ENCODE assay signal across 18 cellular contexts in the genomic region with DNA sequence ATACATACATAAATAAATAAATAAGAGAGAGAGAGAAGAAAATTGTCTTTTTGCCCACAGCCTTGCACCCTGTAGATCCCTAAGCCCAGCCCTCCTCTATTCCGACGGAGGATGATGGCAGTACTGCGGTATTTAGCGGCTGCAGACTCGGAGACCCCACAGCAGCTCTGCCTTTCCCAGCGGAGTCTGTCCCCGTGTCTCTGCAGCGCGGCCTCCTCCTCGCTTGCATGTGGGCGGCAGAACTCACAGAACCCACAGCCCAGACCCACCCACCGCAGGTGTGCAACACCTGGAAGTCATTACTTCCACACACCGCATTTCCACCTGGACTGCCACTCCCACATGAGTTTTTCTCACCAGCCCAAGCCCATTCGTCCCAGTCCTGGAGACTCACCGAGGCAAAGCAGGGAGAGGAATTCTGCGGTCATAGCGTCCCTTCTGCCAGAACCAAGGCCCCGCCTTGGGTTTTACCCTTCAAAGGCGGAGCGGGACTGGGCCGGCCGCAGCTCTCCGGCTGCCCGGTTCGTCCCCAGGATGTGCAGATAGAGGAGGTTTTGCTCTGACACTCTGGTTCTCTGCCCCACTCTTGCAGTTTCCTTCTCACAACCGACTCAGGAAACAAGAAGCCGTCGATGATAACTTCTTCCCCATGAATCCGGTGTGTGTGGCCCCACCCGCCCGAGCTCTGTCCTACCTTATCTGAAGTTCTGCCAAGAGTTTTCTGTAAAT. TPM values are rescaled to one million over a fixed set of nuclear protein-coding genes. Genes with fewer than 3 reads are reported as not detected.
DNase-seq lines count a peak whose midpoint lies in the region; ATAC-seq, FAIRE-seq and TF ChIP-seq lines count a peak whose summit lies in the region.
"Had no signal": no experiment of that assay in that cellular context is flagged by ENCODE, and none has a peak within 500 bp of the region (broad histone marks: within the 10 kb centered on the region; RNA-seq: fewer than 3 reads in every experiment).

A gene with protein sequence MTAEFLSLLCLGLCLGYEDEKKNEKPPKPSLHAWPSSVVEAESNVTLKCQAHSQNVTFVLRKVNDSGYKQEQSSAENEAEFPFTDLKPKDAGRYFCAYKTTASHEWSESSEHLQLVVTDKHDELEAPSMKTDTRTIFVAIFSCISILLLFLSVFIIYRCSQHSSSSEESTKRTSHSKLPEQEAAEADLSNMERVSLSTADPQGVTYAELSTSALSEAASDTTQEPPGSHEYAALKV (minus strand): TSS at position 548 of the 729 bp plus-strand sequence. CDS start 120 bp downstream, at position 428.

- H3K27ac Mint-ChIP-seq in activated T-cell treated with anti-CD3 and anti-CD28 coated beads, Interleukin-2, amount 50 U/mL, for 72 hours, result no peak within 1 kb of the TSS

- CTCF ChIA-PET in Panc1 (lab: Charles Lee), result interaction anchor here (0.6 kb wide), 2 partner anchors 210 to 558 kb away, joined by 3 read pairs; no protein-coding TSS in a partner anchor
- CTCF ChIA-PET in K562 (lab: Yijun Ruan, JAX; ENCODE audit: low intra/inter-chr PET ratio), result no interaction called here

- H3K36me3 Mint-ChIP-seq in activated T-cell treated with anti-CD3 and anti-CD28 coated beads, Interleukin-2, amount 50 U/mL, for 72 hours (ENCODE audit: insufficient read depth in 2 of 2), result no peaks in the 10 kb centered on the region

- no TSS peak for BruUV-seq in Panc1 (replicated peaks; lab: Mats Ljungman, UMichigan)
- no TSS peak for BruUV-seq in K562 (replicated peaks; lab: Mats Ljungman, UMichigan)

- H3K4me1 Mint-ChIP-seq in activated T-cell treated with anti-CD3 and anti-CD28 coated beads, Interleukin-2, amount 50 U/mL, for 72 hours (ENCODE audit: low read depth), result no peaks in the 10 kb centered on the region

- no peak for TF ChIP-seq RAD21 in K562 (CRISPR knock-in tag; conservative IDR thresholded peaks at IDR 0.05 in 1 of 2, IDR thresholded peaks at IDR 0.05 in 1 of 2)

- intact Hi-C loops in Panc1 (cut with micrococcal nuclease; ENCODE audit: unreplicated experiment) (no loop called here), K562 (cut with micrococcal nuclease) (no loop called here)

- H3K9me3 ChIP-seq in Panc1 (ENCODE audit: control insufficient read depth, insufficient read depth, low read depth, low read length) (no peaks in the 10 kb centered on the region), K562 (replicated peaks; ENCODE audit: control insufficient read depth, insufficient read depth, low read depth, low read length) (no peaks in the 10 kb centered on the region), osteoblast (ENCODE audit: low read depth, low read length) (no peaks in the 10 kb centered on the region), MG63 (no peaks in the 10 kb centered on the region)
- H3K9me3 ChIP-seq: A549 had no signal

- no peaks in the 10 kb centered on the region for H3K36me3 ChIP-seq in Panc1 (ENCODE audit: control insufficient read depth, insufficient read depth, low read length)
- H3K36me3 ChIP-seq in K562 (ENCODE audit: control insufficient read depth, insufficient read depth, low read length), result no peaks in the 10 kb centered on the region
- H3K36me3 ChIP-seq in osteoblast (ENCODE audit: insufficient read depth, low read length), result no peaks in the 10 kb centered on the region
- no peaks in the 10 kb centered on the region for H3K36me3 ChIP-seq in MG63

- no peaks in the 10 kb centered on the region for H3K27me3 ChIP-seq in Panc1 (ENCODE audit: control insufficient read depth, insufficient read depth, low read length)
- peaks cover 28 to 73% of the 10 kb centered on the region in 2 experiments for H3K27me3 ChIP-seq in K562 (ENCODE audit: control insufficient read depth in 2 of 2, insufficient read depth in 2 of 2, low read length in 2 of 2)
- H3K27me3 ChIP-seq in osteoblast (ENCODE audit: insufficient read depth, low read length), result no peaks in the 10 kb centered on the region
- H3K27me3 ChIP-seq in MG63, result peaks cover 30% of the 10 kb centered on the region

- no peak within 1 kb of the TSS for H3K27ac ChIP-seq in Panc1 (ENCODE audit: low read length)
- no peak within 1 kb of the TSS for H3K27ac ChIP-seq in K562 (ENCODE audit: extremely low read depth, low read depth, low read length)
- H3K27ac ChIP-seq in osteoblast (ENCODE audit: low read depth, low read length), result no peak within 1 kb of the TSS
- H3K27ac ChIP-seq: A549, PC-9, SK-N-MC had no signal

- DNase-seq in GDM1 (lab: John Stamatoyannopoulos, UW) (peak; percentile 29), Panc1 (ENCODE audit: low read depth, low spot score) (no peak), K562 (ENCODE audit: extremely low read depth in 1 of 4, low spot score in 3 of 4) (peak in 3 of 4 experiments; percentile 3 to 5 (median 3)), osteoblast (ENCODE audit: insufficient read length, low spot score, missing footprints) (peak; percentile 54), MG63 (no peak), omental fat pad (ENCODE audit: low spot score) (no peak)
- DNase-seq in activated T-cell treated with anti-CD3 and anti-CD28 coated beads, Interleukin-2, amount 50 U/mL, for 72 hours, result no peak
- DNase-seq: C1 segment of cervical spinal cord, EL, HCEC 1CT, NCI-H1048, NCI-H1436 treated with DMSO at 0.1 percent for 48 hours, NCI-H2081, NCI-H510A treated with DMSO at 0.1 percent for 48 hours, NCI-H82, PC-9 had no signal

- no peaks in the 10 kb centered on the region for H3K9me3 Mint-ChIP-seq in activated T-cell treated with anti-CD3 and anti-CD28 coated beads, Interleukin-2, amount 50 U/mL, for 72 hours

- POLR2A ChIA-PET in Panc1 (lab: Charles Lee), result interaction anchor here (0.5 to 0.6 kb wide), 2 partner anchors 40 to 196 kb away, joined by 4 to 6 read pairs; a partner anchor contains a TSS
- POLR2A ChIA-PET in K562 (lab: Yijun Ruan, JAX), result interaction anchor here (0.6 kb wide), 1 partner anchor 58 kb away, joined by 3 read pairs; no protein-coding TSS in a partner anchor

- TF ChIP-seq CTCF in Panc1 (IDR thresholded peaks at IDR 0.05) (no peak), K562 (IDR thresholded peaks at IDR 0.05 in 2 of 3, conservative IDR thresholded peaks at IDR 0.05 in 1 of 3; ENCODE audit: insufficient read depth in 2 of 3, low read depth in 1 of 3, low read length in 3 of 3) (no peak), osteoblast (IDR thresholded peaks at IDR 0.05; ENCODE audit: extremely low read depth, low read depth, low read length) (no peak), omental fat pad (IDR thresholded peaks at IDR 0.05) (no peak)

- H3K79me2 ChIP-seq in K562 (ENCODE audit: control insufficient read depth, insufficient read depth, low read length) (no peaks in the 10 kb centered on the region), osteoblast (ENCODE audit: insufficient read depth, low read length) (no peaks in the 10 kb centered on the region)

- TF ChIP-seq EP300 in K562 (IDR thresholded peaks at IDR 0.05; ENCODE audit: low read length), result no peak

- H3K4me2 ChIP-seq in K562 (ENCODE audit: insufficient read depth, low read length) (no peak within 1 kb of the TSS), osteoblast (ENCODE audit: insufficient read depth, low read length) (no peak within 1 kb of the TSS)
- H3K4me2 ChIP-seq: A549, PC-9 had no signal

- TF ChIP-seq POLR2A in K562 (conservative IDR thresholded peaks at IDR 0.05), result no peak

- in situ Hi-C loops in Panc1 (cut with HindIII; ENCODE audit: low pct_unique_long_range_greater_than_20kb, low sequenced_read_pairs) (no loop called here), K562 (cut with MboI) (no loop called here)

- H3K9ac ChIP-seq in K562 (ENCODE audit: insufficient read depth in 1 of 2, low read depth in 2 of 2, low read length in 2 of 2), result 0 out of 4 replicates have a peak within 1 kb of the TSS, but pooled peaks of 1 of the 2 experiments have one; percentile 17

- no peak within 1 kb of the TSS for H3K4me3 ChIP-seq in Panc1 (ENCODE audit: low read depth in 2 of 2, low read length in 2 of 2)
- H3K4me3 ChIP-seq in K562, result no peak within 1 kb of the TSS
- no peak within 1 kb of the TSS for H3K4me3 ChIP-seq in osteoblast (ENCODE audit: insufficient read depth, low read length)
- H3K4me3 ChIP-seq in MG63, result no peak within 1 kb of the TSS
- H3K4me3 ChIP-seq: A549, PC-9, SK-N-MC had no signal

- ATAC-seq in Panc1 (peak; percentile 44), K562 (no peak), omental fat pad (ENCODE audit: low FRiP score) (no peak)
- ATAC-seq in activated T-cell treated with anti-CD3 and anti-CD28 coated beads, Interleukin-2, amount 50 U/mL, for 72 hours (replicated peaks in 1 of 2), result no peak

- WGBS in K562 (ENCODE audit: insufficient coverage, low coverage, missing lambda C conversion rate), result 5% methylated on average over 31 of the region's 31 CpGs

- H3K4me1 ChIP-seq in Panc1 (ENCODE audit: control insufficient read depth, insufficient read depth, low read length) (no peaks in the 10 kb centered on the region), K562 (replicated peaks in 1 of 2; ENCODE audit: control insufficient read depth in 2 of 2, insufficient read depth in 2 of 2, low read length in 2 of 2) (no peaks in the 10 kb centered on the region; a peak in 1 of 5 replicates), osteoblast (ENCODE audit: insufficient read depth, low read length) (no peaks in the 10 kb centered on the region)
- H3K4me1 ChIP-seq: A549 had no signal

- H3K9me1 ChIP-seq in K562 (ENCODE audit: control insufficient read depth, insufficient read depth, low read length), result no peaks in the 10 kb centered on the region

- no peak within 1 kb of the TSS for H3K4me3 Mint-ChIP-seq in activated T-cell treated with anti-CD3 and anti-CD28 coated beads, Interleukin-2, amount 50 U/mL, for 72 hours

- H3K27me3 Mint-ChIP-seq in activated T-cell treated with anti-CD3 and anti-CD28 coated beads, Interleukin-2, amount 50 U/mL, for 72 hours (ENCODE audit: low read depth), result peaks cover 31% of the 10 kb centered on the region

- H2AFZ ChIP-seq in K562 (ENCODE audit: low read depth, low read length) (no peak within 1 kb of the TSS), osteoblast (ENCODE audit: low read length) (no peak within 1 kb of the TSS)
- H2AFZ ChIP-seq: PC-9 had no signal

- no peak for FAIRE-seq in K562 (lab: Jason Lieb, UNC)
- FAIRE-seq: A549 had no signal

- H4K20me1 ChIP-seq in K562 (replicated peaks; ENCODE audit: control insufficient read depth, insufficient read depth, low read length) (no peaks in the 10 kb centered on the region), osteoblast (ENCODE audit: insufficient read depth, low read length) (no peaks in the 10 kb centered on the region)

RNA-seq across cellular contexts. Expression of the gene that starts here (rescaled TPM):
- total RNA-seq in Panc1 (2021; ENCODE audit: unreplicated experiment) (1.5 TPM), K562 (2014; rRNA removed) (not detected in 2 replicates), K562 (2014; rRNA removed; fragmentation: Illumina TruSeq; extraction: Trizol) (not detected in 2 replicates), K562 (2015; rRNA removed; fragmentation: Illumina TruSeq; extraction: Trizol) (not detected in 2 replicates), K562 (2021) (not detected in 2 replicates), osteoblast (not detected in 2 replicates), omental fat pad (not detected)
- polyA plus RNA-seq in Panc1 (2012; ENCODE audit: insufficient read length), result 0.59 TPM
- not detected in 2 replicates for total RNA-seq in K562 (2011; cell fraction: chromatin; rRNA removed; ENCODE audit: low replicate concordance)
- not detected in 2 replicates for total RNA-seq in K562 (2011; cell fraction: nucleolus; rRNA removed)
- total RNA-seq in K562 (2011; cell fraction: nucleoplasm; rRNA removed), result not detected in 2 replicates
- polyA plus RNA-seq in K562 (2011; rRNA removed) (not detected in 2 replicates), K562 (2014; fragmentation: Illumina TruSeq; extraction: Trizol) (not detected in 2 replicates), K562 (2014; fragmentation: Nextera tagmentation; extraction: Ambion mirVana) (not detected), K562 (2014; rRNA removed) (not detected in 2 replicates)
- not detected in 2 replicates for polyA plus RNA-seq in K562 (2011; cell fraction: cytosol; rRNA removed)
- not detected in 2 replicates for polyA plus RNA-seq in K562 (2011; cell fraction: nucleus; rRNA removed)
- not detected in 2 replicates for polyA plus RNA-seq in K562 (2012)
- polyA minus RNA-seq in K562 (2011; rRNA and poly(A)+ RNA removed), result not detected in 2 replicates
- not detected in 2 replicates for polyA minus RNA-seq in K562 (2011; cell fraction: cytosol; rRNA and poly(A)+ RNA removed)
- polyA minus RNA-seq in K562 (2011; cell fraction: nucleus; rRNA and poly(A)+ RNA removed), result not detected in 2 replicates
- total RNA-seq in MG63 (2014; rRNA removed; shearing (Covaris generic); ENCODE audit: low replicate concordance), result not detected in 2 replicates
- total RNA-seq in activated T-cell treated with anti-CD3 and anti-CD28 coated beads, Interleukin-2, amount 50 U/mL, for 72 hours, result not detected

Comparison
In these comparisons a context has a peak if more than half of its experiments do, and no peak if none do; other contexts are left out.
1. Peak in DNase-seq in K562; RNA of the gene not detected or under 1 TPM.
2. Peak in DNase-seq in osteoblast; RNA of the gene not detected or under 1 TPM.